Comparison of ENCODE assay signal across 8 cellular contexts in genomic region chr12:41190360-41190759, GRCh38. TPM values are rescaled to one million over a fixed set of nuclear protein-coding genes. Genes with fewer than 3 reads are reported as not detected.
A peak's percentile ranks its signal among the peaks of the same experiment; 100 is the strongest.
DNase-seq lines count a peak whose midpoint lies in the region; ATAC-seq and TF ChIP-seq lines count a peak whose summit lies in the region.

No MANE protein-coding gene starts in this region.

- no peaks in the 10 kb centered on the region for H3K9me3 Mint-ChIP-seq in naive thymus-derived CD8-positive, alpha-beta T cell

- no peak for TF ChIP-seq CTCF in GM20000 (IDR thresholded peaks at IDR 0.05; ENCODE audit: extremely low read depth, missing control alignments)
- peak; percentile 56 for TF ChIP-seq CTCF in fibroblast of mammary gland (conservative IDR thresholded peaks at IDR 0.05; ENCODE audit: control insufficient read depth, insufficient read depth, low read depth, low read length)

- POLR2A ChIA-PET in naive thymus-derived CD8-positive, alpha-beta T cell (lab: Charles Lee): no interaction called here

- no peak for ATAC-seq in naive thymus-derived CD8-positive, alpha-beta T cell
- ATAC-seq in GM19035 (IDR thresholded peaks at IDR 0.05; ENCODE audit: unreplicated experiment): no peak
- no peak for ATAC-seq in GM18909 (IDR thresholded peaks at IDR 0.05; ENCODE audit: poor library complexity, unreplicated experiment)

- no peak overlapping the region for H3K27ac Mint-ChIP-seq in naive thymus-derived CD8-positive, alpha-beta T cell

- H3K4me1 Mint-ChIP-seq in naive thymus-derived CD8-positive, alpha-beta T cell: peaks cover 0 to 15% (median 12%) of the 10 kb centered on the region in 4 donors

- intact Hi-C loops in posterior vena cava (cut with DNase I): no loop called here

- DNase-seq in GM20000 (ENCODE audit: low spot score) (peak; percentile 14), NCI-H774 (lab: John Stamatoyannopoulos, UW) (peak; percentile 36), fibroblast of mammary gland (ENCODE audit: low read depth) (peak; percentile 35), renal cortical epithelial cell (ENCODE audit: low read depth) (peak; percentile 25), posterior vena cava (ENCODE audit: low spot score) (no peak)
- no peak for DNase-seq in naive thymus-derived CD8-positive, alpha-beta T cell

- H3K4me3 ChIP-seq in fibroblast of mammary gland (ENCODE audit: control insufficient read depth, low read depth, low read length): no peak overlapping the region

- H3K4me3 Mint-ChIP-seq in naive thymus-derived CD8-positive, alpha-beta T cell: no peak overlapping the region

- H3K27me3 Mint-ChIP-seq in naive thymus-derived CD8-positive, alpha-beta T cell: peaks cover 21 to 45% (median 33%) of the 10 kb centered on the region in 5 donors

- H3K36me3 Mint-ChIP-seq in naive thymus-derived CD8-positive, alpha-beta T cell: peaks cover 0 to 4% (median 3%) of the 10 kb centered on the region in 3 donors

RNA-seq across cellular contexts. Expression of gene PDZRN4, which starts 2.2 kb away (rescaled TPM):
- total RNA-seq in renal cortical epithelial cell (0.17 and 0.25 TPM in 2 replicates), posterior vena cava (10 to 100 TPM; 26.8 to 32.9 TPM)
- total RNA-seq in naive thymus-derived CD8-positive, alpha-beta T cell: not detected
- not detected for polyA plus RNA-seq in naive thymus-derived CD8-positive, alpha-beta T cell

Comparison
In these comparisons a context has a peak if more than half of its experiments do, and no peak if none do; other contexts are left out.
1. DNase-seq: peak in GM20000 (single experiment), NCI-H774 (single experiment), fibroblast of mammary gland (single experiment) and renal cortical epithelial cell (single experiment); none in posterior vena cava (single experiment) and naive thymus-derived CD8-positive, alpha-beta T cell (0 of 10).
2. RNA of gene PDZRN4, which starts 2.2 kb away (total RNA-seq): 26.8 to 32.9 TPM in posterior vena cava; 0.17 to 0.25 TPM in renal cortical epithelial cell and not detected in naive thymus-derived CD8-positive, alpha-beta T cell; every median in the first group is over 10 times any median in the second.